ENCODE assay signal across 8 cellular contexts in genomic region chr19:55503447-55504251, GRCh38. TPM values are rescaled to one million over a fixed set of nuclear protein-coding genes. Genes with fewer than 3 reads are reported as not detected.
DNase-seq lines count a peak whose midpoint lies in the region; ATAC-seq, FAIRE-seq and TF ChIP-seq lines count a peak whose summit lies in the region.

No MANE protein-coding gene starts in this region.

- peak; percentile 99 for TF ChIP-seq CTCF in WTC11 (IDR thresholded peaks at IDR 0.05)
- TF ChIP-seq CTCF in cardiac fibroblast (IDR thresholded peaks at IDR 0.05; ENCODE audit: low read depth, low read length), result peak; percentile 98
- TF ChIP-seq CTCF in keratinocyte (optimal IDR thresholded peaks at IDR 0.05 in 1 of 3, IDR thresholded peaks at IDR 0.05 in 1 of 3, conservative IDR thresholded peaks at IDR 0.05 in 1 of 3; ENCODE audit: extremely low read depth in 1 of 3, insufficient read depth in 2 of 3, low read length in 3 of 3), result peak; percentile 81 to 99 (median 97)

- ATAC-seq in GM18868 (IDR thresholded peaks at IDR 0.05; ENCODE audit: unreplicated experiment) (peak; percentile 85), HG03139 (IDR thresholded peaks at IDR 0.05; ENCODE audit: unreplicated experiment) (peak; percentile 79), WTC11 (peak; percentile 94)

- H3K4me3 Mint-ChIP-seq in WTC11, result no peak overlapping the region

- no peaks in the 10 kb centered on the region for H3K4me1 ChIP-seq in keratinocyte (ENCODE audit: control insufficient read depth, extremely low read depth, insufficient read depth, low read length)

- peak; percentile 51 for FAIRE-seq in keratinocyte (lab: Jason Lieb, UNC)

- no peaks in the 10 kb centered on the region for H3K4me1 Mint-ChIP-seq in WTC11

- no peaks in the 10 kb centered on the region for H3K9me1 ChIP-seq in keratinocyte (ENCODE audit: control insufficient read depth, extremely low read depth, insufficient read depth, low read length)

- CTCF ChIA-PET in WTC11 (lab: Charles Lee), result interaction anchor here (0.5 to 2.9 kb wide), 63 partner anchors 8 to 1311 kb away, joined by 3 to 96 read pairs (median 5); partner anchors contain the start of genes C19orf85, DNAAF3, FIZ1 and ISOC2

- peaks cover 19% of the 10 kb centered on the region for H3K9me3 Mint-ChIP-seq in WTC11

- H3K36me3 ChIP-seq in keratinocyte (ENCODE audit: control insufficient read depth in 2 of 2, extremely low read depth in 1 of 2, insufficient read depth in 2 of 2, low read length in 2 of 2), result no peaks in the 10 kb centered on the region

- H3K27me3 ChIP-seq in keratinocyte (ENCODE audit: control insufficient read depth, extremely low read depth, insufficient read depth, low read length), result peaks cover 3% of the 10 kb centered on the region

- dilution Hi-C loops in keratinocyte (cut with MboI; ENCODE audit: extremely low pct_ligation_motif_present, low sequenced_read_pairs), result no loop called here

- POLR2A ChIA-PET in WTC11 (lab: Charles Lee), result interaction anchor here (0.5 to 1.3 kb wide), 4 partner anchors 17 to 1082 kb away, joined by 3 to 5 read pairs (median 4); partner anchors contain the start of gene ISOC2

- H3K9ac ChIP-seq in keratinocyte (ENCODE audit: control insufficient read depth, extremely low read depth, insufficient read depth, low read length), result no peak overlapping the region

- peaks cover 7% of the 10 kb centered on the region for H3K36me3 Mint-ChIP-seq in WTC11

- H3K4me3 ChIP-seq in cardiac fibroblast (replicated peaks in 1 of 2; ENCODE audit: low read depth in 2 of 2, low read length in 2 of 2), result peak overlapping the region; percentile 54 to 57
- peak overlapping the region; percentile 26 to 54 (median 52) for H3K4me3 ChIP-seq in keratinocyte (ENCODE audit: control insufficient read depth in 2 of 3, extremely low read depth in 1 of 3, insufficient read depth in 2 of 3, low read depth in 1 of 3, low read length in 3 of 3)

- peaks cover 86% of the 10 kb centered on the region for H3K27me3 Mint-ChIP-seq in WTC11 (ENCODE audit: low read depth)

- DNase-seq in AG08395 (ENCODE audit: low spot score) (peak; percentile 99), NCI-H2171 treated with DMSO at 0.1 percent for 48 hours (lab: John Stamatoyannopoulos, UW) (peak; percentile 87), WTC11 (ENCODE audit: low spot score) (peak; percentile 96), cardiac fibroblast (ENCODE audit: low read depth in 2 of 2) (peak; percentile 91 to 94), keratinocyte (ENCODE audit: low read depth, low spot score) (peak; percentile 25)
- DNase-seq in stimulated activated CD4-positive, alpha-beta T cell treated with anti-CD3 and anti-CD28 coated beads, Interleukin-12 subunit alpha, Interleukin-12 subunit beta, amount 100 ng/mL, for 48 hours (ENCODE audit: low read depth in 2 of 3, low spot score in 1 of 3), result peak; percentile 87 to 93 (median 89)

- H3K79me2 ChIP-seq in keratinocyte (ENCODE audit: control insufficient read depth, insufficient read depth, low read length), result no peaks in the 10 kb centered on the region

- peak overlapping the region; percentile 71 for H3K4me2 ChIP-seq in keratinocyte (ENCODE audit: control insufficient read depth, extremely low read depth, insufficient read depth, low read depth, low read length)

- H3K27ac ChIP-seq in keratinocyte (ENCODE audit: control insufficient read depth, insufficient read depth, low read length), result no peak overlapping the region

- H3K9me3 ChIP-seq in keratinocyte (ENCODE audit: control insufficient read depth, low read depth, low read length), result no peaks in the 10 kb centered on the region

- no peak overlapping the region for H3K27ac Mint-ChIP-seq in WTC11

- H4K20me1 ChIP-seq in keratinocyte (ENCODE audit: control insufficient read depth, extremely low read depth, insufficient read depth, low read length), result no peaks in the 10 kb centered on the region

- H2AFZ ChIP-seq in keratinocyte (ENCODE audit: control insufficient read depth, low read length), result peak overlapping the region; percentile 79

TF ChIP-seq in WTC11, 78 proteins besides CTCF, POLR2A, EP300 and RAD21 (continues in another document):
- TF ChIP-seq PREB (CRISPR knock-in tag; IDR thresholded peaks at IDR 0.05; ENCODE audit: borderline replicate concordance) (peak; percentile 95; the same call in 1 of the 2 replicates), CREM (CRISPR knock-in tag; IDR thresholded peaks at IDR 0.05) (peak; percentile 98), ETV6 (CRISPR knock-in tag; IDR thresholded peaks at IDR 0.05) (peak; percentile 100), STAT6 (CRISPR knock-in tag; conservative IDR thresholded peaks at IDR 0.05; ENCODE audit: low read depth) (peak; percentile 95; the same call in 1 of the 2 replicates)

RNA-seq across cellular contexts. Expression of gene SSC5D, which starts 15.4 kb away (rescaled TPM):
- total RNA-seq in WTC11 (2021), result 1.8 to 2.9 TPM (median 2.5 TPM) in 3 replicates
- polyA plus RNA-seq in keratinocyte, result not detected in 3 replicates
- polyA plus RNA-seq in keratinocyte (2011; ENCODE audit: low read depth), result not detected
- 0.01 TPM in 1 of 2 replicates, not detected in the other for polyA plus RNA-seq in keratinocyte (2011; cell fraction: cytosol; rRNA removed)
- polyA plus RNA-seq in keratinocyte (2011; cell fraction: nucleus; rRNA removed), result 0.09 and 0.10 TPM in 2 replicates
- 0.03 TPM in 1 of 2 replicates, not detected in the other for polyA plus RNA-seq in keratinocyte (2012; ENCODE audit: low replicate concordance)
- not detected in 3 replicates for polyA minus RNA-seq in keratinocyte
- polyA minus RNA-seq in keratinocyte (2011; cell fraction: cytosol; rRNA and poly(A)+ RNA removed), result not detected
- polyA minus RNA-seq in keratinocyte (2011; cell fraction: nucleus; rRNA and poly(A)+ RNA removed), result not detected in 2 replicates

RNA-seq across cellular contexts. Expression of gene NAT14, which starts 18.7 kb away (rescaled TPM):
- 71.9 to 87.7 TPM (median 74.8 TPM) in 3 replicates for total RNA-seq in WTC11 (2021)
- 11.0 to 12.5 TPM (median 11.9 TPM) in 3 replicates for polyA plus RNA-seq in keratinocyte
- 0.66 TPM for polyA plus RNA-seq in keratinocyte (2011; ENCODE audit: low read depth)
- 7.2 and 15.0 TPM in 2 replicates for polyA plus RNA-seq in keratinocyte (2011; cell fraction: cytosol; rRNA removed)
- 21.8 and 24.6 TPM in 2 replicates for polyA plus RNA-seq in keratinocyte (2011; cell fraction: nucleus; rRNA removed)
- polyA plus RNA-seq in keratinocyte (2012; ENCODE audit: low replicate concordance), result 6.8 and 20.9 TPM in 2 replicates
- 2.2 to 14.3 TPM (median 2.7 TPM) in 3 replicates for polyA minus RNA-seq in keratinocyte
- 6.7 TPM for polyA minus RNA-seq in keratinocyte (2011; cell fraction: cytosol; rRNA and poly(A)+ RNA removed)
- polyA minus RNA-seq in keratinocyte (2011; cell fraction: nucleus; rRNA and poly(A)+ RNA removed), result 2.6 and 3.3 TPM in 2 replicates

RNA-seq across cellular contexts. Expression of gene ZNF628, which starts 27.2 kb away (rescaled TPM):
- 14.0 to 23.6 TPM (median 17.8 TPM) in 3 replicates for total RNA-seq in WTC11 (2021)
- 0.22 to 1.5 TPM (median 0.39 TPM) in 3 replicates for polyA plus RNA-seq in keratinocyte
- polyA plus RNA-seq in keratinocyte (2011; ENCODE audit: low read depth), result 0.72 TPM
- 0.29 and 1.6 TPM in 2 replicates for polyA plus RNA-seq in keratinocyte (2011; cell fraction: cytosol; rRNA removed)
- 1.5 and 2.0 TPM in 2 replicates for polyA plus RNA-seq in keratinocyte (2011; cell fraction: nucleus; rRNA removed)
- 1.9 and 5.8 TPM in 2 replicates for polyA plus RNA-seq in keratinocyte (2012; ENCODE audit: low replicate concordance)
- polyA minus RNA-seq in keratinocyte, result 0.19 to 1.6 TPM (median 0.23 TPM) in 3 replicates
- polyA minus RNA-seq in keratinocyte (2011; cell fraction: cytosol; rRNA and poly(A)+ RNA removed), result 7.1 TPM
- polyA minus RNA-seq in keratinocyte (2011; cell fraction: nucleus; rRNA and poly(A)+ RNA removed), result 3.0 and 3.1 TPM in 2 replicates

RNA-seq across cellular contexts. Expression of gene SBK2, which starts 33.3 kb away (rescaled TPM):
- 5.2 to 6.4 TPM (median 5.8 TPM) in 3 replicates for total RNA-seq in WTC11 (2021)
- not detected in 3 replicates for polyA plus RNA-seq in keratinocyte
- polyA plus RNA-seq in keratinocyte (2011; ENCODE audit: low read depth), result not detected
- not detected in 2 replicates for polyA plus RNA-seq in keratinocyte (2011; cell fraction: cytosol; rRNA removed)
- not detected in 2 replicates for polyA plus RNA-seq in keratinocyte (2011; cell fraction: nucleus; rRNA removed)
- not detected in 2 replicates for polyA plus RNA-seq in keratinocyte (2012; ENCODE audit: low replicate concordance)
- not detected in 3 replicates for polyA minus RNA-seq in keratinocyte
- polyA minus RNA-seq in keratinocyte (2011; cell fraction: cytosol; rRNA and poly(A)+ RNA removed), result not detected
- polyA minus RNA-seq in keratinocyte (2011; cell fraction: nucleus; rRNA and poly(A)+ RNA removed), result not detected in 2 replicates

RNA-seq across cellular contexts. Expression of gene C19orf85, which starts 39.1 kb away (rescaled TPM):
- total RNA-seq in WTC11 (2021), result 2.1 to 2.5 TPM (median 2.2 TPM) in 3 replicates
- polyA plus RNA-seq in keratinocyte, result not detected in 3 replicates
- polyA plus RNA-seq in keratinocyte (2011; ENCODE audit: low read depth), result not detected
- polyA plus RNA-seq in keratinocyte (2011; cell fraction: cytosol; rRNA removed), result not detected in 2 replicates
- 0.11 TPM in 1 of 2 replicates, not detected in the other for polyA plus RNA-seq in keratinocyte (2011; cell fraction: nucleus; rRNA removed)
- polyA plus RNA-seq in keratinocyte (2012; ENCODE audit: low replicate concordance), result not detected in 2 replicates
- not detected in 3 replicates for polyA minus RNA-seq in keratinocyte
- not detected for polyA minus RNA-seq in keratinocyte (2011; cell fraction: cytosol; rRNA and poly(A)+ RNA removed)
- not detected in 2 replicates for polyA minus RNA-seq in keratinocyte (2011; cell fraction: nucleus; rRNA and poly(A)+ RNA removed)

Comparison
In these comparisons a context has a peak if more than half of its experiments do, and no peak if none do; other contexts are left out.
1. DNase-seq: peak in every context shown above with its lines; median percentile 99 in AG08395; 96 in WTC11; 92 in cardiac fibroblast; 89 in stimulated activated CD4-positive, alpha-beta T cell treated with anti-CD3 and anti-CD28 coated beads, Interleukin-12 subunit alpha, Interleukin-12 subunit beta, amount 100 ng/mL, for 48 hours; 87 in NCI-H2171 treated with DMSO at 0.1 percent for 48 hours; 25 in keratinocyte.